Comparison of ENCODE assay signal across 12 cellular contexts in the genomic region with DNA sequence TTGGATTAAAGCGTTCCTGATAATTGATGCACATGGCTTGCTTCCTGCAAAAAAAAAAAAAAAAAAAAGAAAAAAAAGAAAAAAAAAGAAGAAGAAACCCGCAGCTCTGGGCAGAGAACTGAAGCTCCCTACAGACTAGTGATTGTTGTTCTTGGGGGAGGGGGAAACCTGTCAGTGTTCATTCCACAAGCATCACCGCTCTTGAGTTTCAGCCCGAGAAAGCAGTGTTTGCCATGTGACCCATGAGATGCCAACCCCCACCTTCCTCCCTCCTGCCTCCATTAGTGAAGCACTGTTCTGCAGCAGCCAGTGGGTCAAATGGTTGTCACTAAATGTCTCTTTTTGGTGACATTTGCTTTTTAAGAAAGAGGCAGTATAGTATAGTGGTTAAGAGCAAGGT. TPM values are rescaled to one million over a fixed set of nuclear protein-coding genes. Genes with fewer than 3 reads are reported as not detected.
DNase-seq lines count a peak whose midpoint lies in the region; ATAC-seq, FAIRE-seq and TF ChIP-seq lines count a peak whose summit lies in the region.
"Had no signal": no experiment of that assay in that cellular context is flagged by ENCODE, and none has a peak within 500 bp of the region (broad histone marks: within the 10 kb centered on the region; RNA-seq: fewer than 3 reads in every experiment).

No MANE protein-coding gene starts in this region.

- peaks cover 44% of the 10 kb centered on the region for H3K4me1 Mint-ChIP-seq in nephron progenitor cell
- H3K4me1 Mint-ChIP-seq in activated T-cell treated with anti-CD3 and anti-CD28 coated beads, Interleukin-2, amount 50 U/mL, for 4 hours (ENCODE audit: low read depth), result peaks cover 12% of the 10 kb centered on the region

- peak overlapping the region; percentile 88 for H3K4me3 Mint-ChIP-seq in nephron progenitor cell
- H3K4me3 Mint-ChIP-seq in activated T-cell treated with anti-CD3 and anti-CD28 coated beads, Interleukin-2, amount 50 U/mL, for 4 hours, result no peak overlapping the region

- in situ Hi-C loops in Caki2 (cut with HindIII; ENCODE audit: low pct_unique_long_range_greater_than_20kb, low sequenced_read_pairs), result no loop called here

- no peak for TF ChIP-seq POLR2A in GM12892 (IDR thresholded peaks at IDR 0.05; ENCODE audit: low read depth, low read length)

- peaks cover 41% of the 10 kb centered on the region for H3K27me3 Mint-ChIP-seq in nephron progenitor cell (ENCODE audit: low read depth, poor library complexity)
- peaks cover 61% of the 10 kb centered on the region for H3K27me3 Mint-ChIP-seq in activated T-cell treated with anti-CD3 and anti-CD28 coated beads, Interleukin-2, amount 50 U/mL, for 4 hours (ENCODE audit: low read depth)

- TF ChIP-seq CTCF in epithelial cell of esophagus (IDR thresholded peaks at IDR 0.05; ENCODE audit: insufficient read depth, low read depth, low read length, missing control alignments) (no peak), nephron progenitor cell (IDR thresholded peaks at IDR 0.05) (no peak)

- peak overlapping the region; percentile 71 for H3K4me3 ChIP-seq in epithelial cell of esophagus (ENCODE audit: low read length)
- H3K4me3 ChIP-seq: cardiac muscle cell, GM23248, SJCRH30 had no signal

- DNase-seq in Caki2 (ENCODE audit: low read depth) (peak; percentile 34), NCI-H146 treated with DMSO at 0.1 percent for 48 hours (lab: John Stamatoyannopoulos, UW; ENCODE audit: unreplicated experiment) (peak; percentile 8), epithelial cell of esophagus (ENCODE audit: low read depth) (peak; percentile 82), nephron progenitor cell (peak; percentile 23), GM12892 (ENCODE audit: insufficient read length) (no peak)
- DNase-seq in activated T-cell treated with anti-CD3 and anti-CD28 coated beads, Interleukin-2, amount 50 U/mL, for 4 hours, result no peak
- DNase-seq: GM23248, sigmoid colon, SJCRH30 had no signal

- FAIRE-seq in GM12892 (lab: Jason Lieb, UNC), result no peak

- peaks cover 4% of the 10 kb centered on the region for H3K9me3 Mint-ChIP-seq in nephron progenitor cell
- H3K9me3 Mint-ChIP-seq in activated T-cell treated with anti-CD3 and anti-CD28 coated beads, Interleukin-2, amount 50 U/mL, for 4 hours, result no peaks in the 10 kb centered on the region

- no peak for ATAC-seq in activated T-cell treated with anti-CD3 and anti-CD28 coated beads, Interleukin-2, amount 50 U/mL, for 4 hours
- no peak for ATAC-seq in HG03460 (IDR thresholded peaks at IDR 0.05; ENCODE audit: unreplicated experiment)
- no peak for ATAC-seq in HG03159 (IDR thresholded peaks at IDR 0.05; ENCODE audit: unreplicated experiment)

- no peak overlapping the region for H3K27ac Mint-ChIP-seq in nephron progenitor cell

- H3K36me3 Mint-ChIP-seq in nephron progenitor cell (ENCODE audit: low read depth), result no peaks in the 10 kb centered on the region
- H3K36me3 Mint-ChIP-seq in activated T-cell treated with anti-CD3 and anti-CD28 coated beads, Interleukin-2, amount 50 U/mL, for 4 hours (ENCODE audit: insufficient read depth), result no peaks in the 10 kb centered on the region

RNA-seq across cellular contexts. Expression of a gene that starts 1.7 kb away (rescaled TPM):
- total RNA-seq in Caki2 (2014; rRNA removed; shearing (Covaris generic); ENCODE audit: low replicate concordance), result 4.2 and 5.3 TPM in 2 replicates
- under 1 TPM in 2 of 3 donors, not detected in 1; 0.14 to 0.18 TPM for total RNA-seq in activated T-cell treated with anti-CD3 and anti-CD28 coated beads, Interleukin-2, amount 50 U/mL, for 4 hours
- 0.23 TPM for polyA plus RNA-seq in GM12892 (2012; ENCODE audit: missing spikeins)
- total RNA-seq: GM23248 had no signal

Comparison
In these comparisons a context has a peak if more than half of its experiments do, and no peak if none do; other contexts are left out.
1. DNase-seq: peak in Caki2 (single experiment), NCI-H146 treated with DMSO at 0.1 percent for 48 hours (single experiment), epithelial cell of esophagus (single experiment) and nephron progenitor cell (single experiment); none in activated T-cell treated with anti-CD3 and anti-CD28 coated beads, Interleukin-2, amount 50 U/mL, for 4 hours (single experiment) and GM12892 (single experiment).